In genomic region chr14:91140672-91141071, GRCh38 we compare ENCODE assay signal across 8 cellular contexts. TPM values are rescaled to one million over a fixed set of nuclear protein-coding genes. Genes with fewer than 3 reads are reported as not detected.
DNase-seq lines count a peak whose midpoint lies in the region; TF ChIP-seq lines count a peak whose summit lies in the region.

No MANE protein-coding gene starts in this region.

- no peaks in the 10 kb centered on the region for H3K27me3 ChIP-seq in osteoblast (ENCODE audit: insufficient read depth, low read length)

- H3K4me2 ChIP-seq in osteoblast (ENCODE audit: insufficient read depth, low read length): no peak overlapping the region

- H3K4me3 ChIP-seq in choroid plexus epithelial cell (ENCODE audit: low read depth, low read length) (no peak overlapping the region), osteoblast (ENCODE audit: insufficient read depth, low read length) (no peak overlapping the region)

- peak; percentile 66 for TF ChIP-seq CTCF in choroid plexus epithelial cell (conservative IDR thresholded peaks at IDR 0.05; ENCODE audit: low read depth, low read length)
- peak; percentile 46 for TF ChIP-seq CTCF in osteoblast (IDR thresholded peaks at IDR 0.05; ENCODE audit: extremely low read depth, low read depth, low read length)
- no peak for TF ChIP-seq CTCF in GM20000 (IDR thresholded peaks at IDR 0.05; ENCODE audit: extremely low read depth, missing control alignments)

- peaks cover 4% of the 10 kb centered on the region for H4K20me1 ChIP-seq in osteoblast (ENCODE audit: insufficient read depth, low read length)

- H3K36me3 ChIP-seq in osteoblast (ENCODE audit: insufficient read depth, low read length): peaks cover 7% of the 10 kb centered on the region

- no peak overlapping the region for H3K27ac ChIP-seq in osteoblast (ENCODE audit: low read depth, low read length)

- H2AFZ ChIP-seq in osteoblast (ENCODE audit: low read length): no peak overlapping the region

- peak; percentile 34 for DNase-seq in NCI-H1105 treated with DMSO at 0.1 percent for 48 hours (lab: John Stamatoyannopoulos, UW)
- DNase-seq in NCI-H1105 (lab: John Stamatoyannopoulos, UW): no peak
- DNase-seq in M059J (ENCODE audit: low read depth): peak; percentile 56
- DNase-seq in choroid plexus epithelial cell (ENCODE audit: low read depth): peak; percentile 54
- peak; percentile 63 for DNase-seq in osteoblast (ENCODE audit: insufficient read length, low spot score, missing footprints)
- no peak for DNase-seq in GM20000 (ENCODE audit: low spot score)
- no peak for DNase-seq in activated naive CD4-positive, alpha-beta T cell treated with anti-CD3 and anti-CD28 coated beads, Interleukin-2, amount 50 U/mL, for 16 hours
- no peak for DNase-seq in CD1c-positive myeloid dendritic cell (ENCODE audit: extremely low spot score)

- H3K9me3 ChIP-seq in osteoblast (ENCODE audit: low read depth, low read length): no peaks in the 10 kb centered on the region

- no peaks in the 10 kb centered on the region for H3K79me2 ChIP-seq in osteoblast (ENCODE audit: insufficient read depth, low read length)

- peaks cover 15% of the 10 kb centered on the region for H3K4me1 ChIP-seq in osteoblast (ENCODE audit: insufficient read depth, low read length)

RNA-seq across cellular contexts. Expression of gene DGLUCY, which starts 26.8 kb away (rescaled TPM):
- 15.7 and 19.9 TPM in 2 replicates for total RNA-seq in M059J (2014; rRNA removed; shearing (Covaris generic))
- 45.6 and 55.4 TPM in 2 replicates for total RNA-seq in osteoblast

Comparison
In these comparisons a context has a peak if more than half of its experiments do, and no peak if none do; other contexts are left out.
1. DNase-seq: peak in NCI-H1105 treated with DMSO at 0.1 percent for 48 hours (single experiment), M059J (single experiment), choroid plexus epithelial cell (single experiment) and osteoblast (single experiment); none in NCI-H1105 (single experiment), GM20000 (single experiment), activated naive CD4-positive, alpha-beta T cell treated with anti-CD3 and anti-CD28 coated beads, Interleukin-2, amount 50 U/mL, for 16 hours (single experiment) and CD1c-positive myeloid dendritic cell (single experiment).